ENCODE assay signal across 9 cellular contexts in genomic region chr16:11797166-11797956, GRCh38. TPM values are rescaled to one million over a fixed set of nuclear protein-coding genes. Genes with fewer than 3 reads are reported as not detected.
A peak's percentile ranks its signal among the peaks of the same experiment; 100 is the strongest.
DNase-seq lines count a peak whose midpoint lies in the region; ATAC-seq, FAIRE-seq and TF ChIP-seq lines count a peak whose summit lies in the region.
"Had no signal": no experiment of that assay in that cellular context is flagged by ENCODE, and none has a peak within 500 bp of the region (broad histone marks: within the 10 kb centered on the region; RNA-seq: fewer than 3 reads in every experiment).

ZC3H7A (minus strand) TSS chr16:11797258; CDS start chr16:11782354, 14,904 bp downstream.

- DNase-seq in AML-193 (lab: John Stamatoyannopoulos, UW) (peak; percentile 90 to 91), NCI-H446 treated with DMSO at 0.1 percent for 48 hours (lab: John Stamatoyannopoulos, UW) (peak; percentile 90), cerebellar nuclear complex (lab: John Stamatoyannopoulos, UW) (peak; percentile 50 to 75), kidney (peak; percentile 99)
- DNase-seq in activated CD4-positive, CD25-positive, alpha-beta regulatory T cell treated with anti-CD3 and anti-CD28 coated beads, Interleukin-2, amount 50 U/mL, for 72 hours = peak; percentile 95
- DNase-seq in stimulated activated CD4-positive, alpha-beta T cell treated with anti-CD3 and anti-CD28 coated beads, Interleukin-15, amount 100 ng/mL, for 24 hours = peak; percentile 96

- no peak for FAIRE-seq in kidney (lab: Jason Lieb, UNC)
- FAIRE-seq: islet of Langerhans had no signal

- intact Hi-C loops in kidney (cut with DNase I) = no loop called here

- H3K9me3 ChIP-seq in kidney (ENCODE audit: control insufficient read depth in 1 of 2, low read length in 2 of 2) = no peaks in the 10 kb centered on the region

- H3K36me3 ChIP-seq in kidney (ENCODE audit: control insufficient read depth in 1 of 2, insufficient read depth in 2 of 2, low read length in 2 of 2) = peaks cover 0 to 3% of the 10 kb centered on the region in 2 donors

- peak within 1 kb of the TSS; percentile 81 to 84 for H3K4me3 ChIP-seq in kidney (ENCODE audit: low read length in 2 of 2)

- peak; percentile 91 for ATAC-seq in GM19035 (IDR thresholded peaks at IDR 0.05; ENCODE audit: unreplicated experiment)
- peak; percentile 90 for ATAC-seq in HG03354 (IDR thresholded peaks at IDR 0.05; ENCODE audit: poor library complexity, severe bottlenecking, unreplicated experiment)

- H3K4me1 ChIP-seq in kidney (ENCODE audit: control insufficient read depth in 1 of 2, insufficient read depth in 1 of 2, low read depth in 1 of 2, low read length in 2 of 2) = peaks cover 29 to 31% of the 10 kb centered on the region in 2 donors

- TF ChIP-seq CTCF in kidney (IDR thresholded peaks at IDR 0.05; ENCODE audit: borderline replicate concordance, extremely low read depth, insufficient read depth) = peak; percentile 86

- peak within 1 kb of the TSS; percentile 89 to 97 for H3K9ac ChIP-seq in kidney (ENCODE audit: low read length in 2 of 2)

- peak within 1 kb of the TSS; percentile 95 to 98 for H3K27ac ChIP-seq in kidney (ENCODE audit: low read depth in 2 of 2, low read length in 2 of 2)

RNA-seq across cellular contexts. Expression of gene ZC3H7A, which starts in this region (rescaled TPM):
- 59.5 TPM for total RNA-seq in kidney
- polyA plus RNA-seq in kidney (ENCODE audit: insufficient read depth, low read depth, low replicate concordance) = 23.8 TPM

Comparison
In these comparisons a context has a peak if more than half of its experiments do, and no peak if none do; other contexts are left out.
1. Peak in every context shown above with its lines: DNase-seq, ATAC-seq, H3K4me3 ChIP-seq and H3K27ac ChIP-seq.